1 cellular context compared by ENCODE assay signal in the genomic region with DNA sequence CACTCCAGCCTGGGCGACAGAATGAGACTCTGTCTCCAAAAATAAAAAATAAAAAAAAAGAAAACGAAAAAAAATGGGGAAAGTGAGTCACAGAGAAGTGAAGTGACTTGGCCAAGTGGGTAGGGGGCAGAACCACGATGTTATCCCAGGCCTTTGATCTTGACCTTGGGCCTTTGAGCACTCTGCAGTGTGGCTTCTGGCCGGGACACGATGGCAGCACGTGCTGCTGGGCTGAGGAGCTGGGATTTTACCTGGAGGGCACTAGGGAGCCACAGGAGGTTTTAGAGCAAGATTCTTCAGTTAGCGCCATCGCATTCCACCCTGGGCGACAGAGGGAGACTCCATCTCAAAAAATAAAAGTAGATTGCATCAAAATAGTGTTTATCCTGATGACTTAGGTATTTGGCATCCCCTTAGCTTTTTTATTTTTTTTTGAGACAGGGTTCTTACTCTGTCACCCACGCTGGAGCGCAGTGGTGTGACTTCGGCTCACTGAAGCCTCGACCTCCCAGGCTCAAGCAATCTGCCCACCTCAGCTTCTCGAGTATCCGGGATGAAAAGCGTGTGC.
TF ChIP-seq lines count a peak whose summit lies in the region.

No MANE protein-coding gene starts in this region.

TF ChIP-seq in HepG2, 621 proteins besides CTCF, POLR2A, EP300 and RAD21 (continued from another document and continues in another):
- TF ChIP-seq KLF16 (CRISPR knock-in tag; IDR thresholded peaks at IDR 0.05): peak in 1 of 2 experiments; percentile 39; a peak in 1 of 4 replicates
- TF ChIP-seq, protein P1, sequence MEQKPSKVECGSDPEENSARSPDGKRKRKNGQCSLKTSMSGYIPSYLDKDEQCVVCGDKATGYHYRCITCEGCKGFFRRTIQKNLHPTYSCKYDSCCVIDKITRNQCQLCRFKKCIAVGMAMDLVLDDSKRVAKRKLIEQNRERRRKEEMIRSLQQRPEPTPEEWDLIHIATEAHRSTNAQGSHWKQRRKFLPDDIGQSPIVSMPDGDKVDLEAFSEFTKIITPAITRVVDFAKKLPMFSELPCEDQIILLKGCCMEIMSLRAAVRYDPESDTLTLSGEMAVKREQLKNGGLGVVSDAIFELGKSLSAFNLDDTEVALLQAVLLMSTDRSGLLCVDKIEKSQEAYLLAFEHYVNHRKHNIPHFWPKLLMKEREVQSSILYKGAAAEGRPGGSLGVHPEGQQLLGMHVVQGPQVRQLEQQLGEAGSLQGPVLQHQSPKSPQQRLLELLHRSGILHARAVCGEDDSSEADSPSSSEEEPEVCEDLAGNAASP (CRISPR knock-in tag; IDR thresholded peaks at IDR 0.05; ENCODE audit: borderline replicate concordance): no peak; the same call in 1 of the 2 replicates
- peak; percentile 16; the same call in 1 of the 2 replicates for TF ChIP-seq ZNF232 (CRISPR knock-in tag; IDR thresholded peaks at IDR 0.05; ENCODE audit: borderline replicate concordance)
- TF ChIP-seq, protein P2, sequence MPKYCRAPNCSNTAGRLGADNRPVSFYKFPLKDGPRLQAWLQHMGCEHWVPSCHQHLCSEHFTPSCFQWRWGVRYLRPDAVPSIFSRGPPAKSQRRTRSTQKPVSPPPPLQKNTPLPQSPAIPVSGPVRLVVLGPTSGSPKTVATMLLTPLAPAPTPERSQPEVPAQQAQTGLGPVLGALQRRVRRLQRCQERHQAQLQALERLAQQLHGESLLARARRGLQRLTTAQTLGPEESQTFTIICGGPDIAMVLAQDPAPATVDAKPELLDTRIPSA (CRISPR knock-in tag; IDR thresholded peaks at IDR 0.05; ENCODE audit: borderline replicate concordance): no peak
- no peak for TF ChIP-seq ZNF296 (CRISPR knock-in tag; conservative IDR thresholded peaks at IDR 0.05)
- TF ChIP-seq MXD4 (CRISPR knock-in tag; IDR thresholded peaks at IDR 0.05): 0 out of 2 replicates have a peak, but pooled peaks have one; percentile 31
- TF ChIP-seq NCOA5 (CRISPR knock-in tag; IDR thresholded peaks at IDR 0.05): no peak
- no peak for TF ChIP-seq ZNF292 (CRISPR knock-in tag; IDR thresholded peaks at IDR 0.05; ENCODE audit: borderline replicate concordance, low read depth)
- TF ChIP-seq ISX (CRISPR knock-in tag; conservative IDR thresholded peaks at IDR 0.05): no peak
- TF ChIP-seq, protein P3, sequence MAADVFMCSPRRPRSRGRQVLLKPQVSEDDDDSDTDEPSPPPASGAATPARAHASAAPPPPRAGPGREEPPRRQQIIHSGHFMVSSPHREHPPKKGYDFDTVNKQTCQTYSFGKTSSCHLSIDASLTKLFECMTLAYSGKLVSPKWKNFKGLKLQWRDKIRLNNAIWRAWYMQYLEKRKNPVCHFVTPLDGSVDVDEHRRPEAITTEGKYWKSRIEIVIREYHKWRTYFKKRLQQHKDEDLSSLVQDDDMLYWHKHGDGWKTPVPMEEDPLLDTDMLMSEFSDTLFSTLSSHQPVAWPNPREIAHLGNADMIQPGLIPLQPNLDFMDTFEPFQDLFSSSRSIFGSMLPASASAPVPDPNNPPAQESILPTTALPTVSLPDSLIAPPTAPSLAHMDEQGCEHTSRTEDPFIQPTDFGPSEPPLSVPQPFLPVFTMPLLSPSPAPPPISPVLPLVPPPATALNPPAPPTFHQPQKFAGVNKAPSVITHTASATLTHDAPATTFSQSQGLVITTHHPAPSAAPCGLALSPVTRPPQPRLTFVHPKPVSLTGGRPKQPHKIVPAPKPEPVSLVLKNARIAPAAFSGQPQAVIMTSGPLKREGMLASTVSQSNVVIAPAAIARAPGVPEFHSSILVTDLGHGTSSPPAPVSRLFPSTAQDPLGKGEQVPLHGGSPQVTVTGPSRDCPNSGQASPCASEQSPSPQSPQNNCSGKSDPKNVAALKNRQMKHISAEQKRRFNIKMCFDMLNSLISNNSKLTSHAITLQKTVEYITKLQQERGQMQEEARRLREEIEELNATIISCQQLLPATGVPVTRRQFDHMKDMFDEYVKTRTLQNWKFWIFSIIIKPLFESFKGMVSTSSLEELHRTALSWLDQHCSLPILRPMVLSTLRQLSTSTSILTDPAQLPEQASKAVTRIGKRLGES (CRISPR knock-in tag; IDR thresholded peaks at IDR 0.05; ENCODE audit: borderline replicate concordance): peak; percentile 91
- TF ChIP-seq, protein P4, sequence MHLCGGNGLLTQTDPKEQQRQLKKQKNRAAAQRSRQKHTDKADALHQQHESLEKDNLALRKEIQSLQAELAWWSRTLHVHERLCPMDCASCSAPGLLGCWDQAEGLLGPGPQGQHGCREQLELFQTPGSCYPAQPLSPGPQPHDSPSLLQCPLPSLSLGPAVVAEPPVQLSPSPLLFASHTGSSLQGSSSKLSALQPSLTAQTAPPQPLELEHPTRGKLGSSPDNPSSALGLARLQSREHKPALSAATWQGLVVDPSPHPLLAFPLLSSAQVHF (CRISPR knock-in tag; IDR thresholded peaks at IDR 0.05): no peak
- TF ChIP-seq TARDBP (CRISPR knock-in tag; IDR thresholded peaks at IDR 0.05): no peak
- TF ChIP-seq ATRX (CRISPR knock-in tag; IDR thresholded peaks at IDR 0.05; ENCODE audit: borderline replicate concordance): no peak
- TF ChIP-seq ATAD3A (CRISPR knock-in tag; IDR thresholded peaks at IDR 0.05): no peak
- no peak for TF ChIP-seq ZNF605 (CRISPR knock-in tag; IDR thresholded peaks at IDR 0.05)
- no peak for TF ChIP-seq EHMT2 (IDR thresholded peaks at IDR 0.05; ENCODE audit: borderline replicate concordance, low read depth, low read length)
- TF ChIP-seq ZNF660 (CRISPR knock-in tag; IDR thresholded peaks at IDR 0.05; ENCODE audit: borderline replicate concordance, low read depth): no peak
- TF ChIP-seq ZNF124 (CRISPR knock-in tag; IDR thresholded peaks at IDR 0.05): no peak
- no peak for TF ChIP-seq ZNF569 (CRISPR knock-in tag; IDR thresholded peaks at IDR 0.05; ENCODE audit: borderline replicate concordance)
- no peak for TF ChIP-seq SOX6 (IDR thresholded peaks at IDR 0.05)
- TF ChIP-seq SOX6 (CRISPR knock-in tag; IDR thresholded peaks at IDR 0.05): no peak
- TF ChIP-seq ZNF430 (CRISPR knock-in tag; IDR thresholded peaks at IDR 0.05): no peak
- no peak for TF ChIP-seq MEIS1 (CRISPR knock-in tag; IDR thresholded peaks at IDR 0.05; ENCODE audit: borderline replicate concordance)
- TF ChIP-seq, protein P5, sequence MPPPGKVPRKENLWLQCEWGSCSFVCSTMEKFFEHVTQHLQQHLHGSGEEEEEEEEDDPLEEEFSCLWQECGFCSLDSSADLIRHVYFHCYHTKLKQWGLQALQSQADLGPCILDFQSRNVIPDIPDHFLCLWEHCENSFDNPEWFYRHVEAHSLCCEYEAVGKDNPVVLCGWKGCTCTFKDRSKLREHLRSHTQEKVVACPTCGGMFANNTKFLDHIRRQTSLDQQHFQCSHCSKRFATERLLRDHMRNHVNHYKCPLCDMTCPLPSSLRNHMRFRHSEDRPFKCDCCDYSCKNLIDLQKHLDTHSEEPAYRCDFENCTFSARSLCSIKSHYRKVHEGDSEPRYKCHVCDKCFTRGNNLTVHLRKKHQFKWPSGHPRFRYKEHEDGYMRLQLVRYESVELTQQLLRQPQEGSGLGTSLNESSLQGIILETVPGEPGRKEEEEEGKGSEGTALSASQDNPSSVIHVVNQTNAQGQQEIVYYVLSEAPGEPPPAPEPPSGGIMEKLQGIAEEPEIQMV (CRISPR knock-in tag; IDR thresholded peaks at IDR 0.05; ENCODE audit: low read depth): no peak
- no peak for TF ChIP-seq GPN1 (CRISPR knock-in tag; IDR thresholded peaks at IDR 0.05; ENCODE audit: borderline replicate concordance)
- TF ChIP-seq TSC22D2 (CRISPR knock-in tag; IDR thresholded peaks at IDR 0.05; ENCODE audit: borderline replicate concordance): no peak
- TF ChIP-seq, protein P6, sequence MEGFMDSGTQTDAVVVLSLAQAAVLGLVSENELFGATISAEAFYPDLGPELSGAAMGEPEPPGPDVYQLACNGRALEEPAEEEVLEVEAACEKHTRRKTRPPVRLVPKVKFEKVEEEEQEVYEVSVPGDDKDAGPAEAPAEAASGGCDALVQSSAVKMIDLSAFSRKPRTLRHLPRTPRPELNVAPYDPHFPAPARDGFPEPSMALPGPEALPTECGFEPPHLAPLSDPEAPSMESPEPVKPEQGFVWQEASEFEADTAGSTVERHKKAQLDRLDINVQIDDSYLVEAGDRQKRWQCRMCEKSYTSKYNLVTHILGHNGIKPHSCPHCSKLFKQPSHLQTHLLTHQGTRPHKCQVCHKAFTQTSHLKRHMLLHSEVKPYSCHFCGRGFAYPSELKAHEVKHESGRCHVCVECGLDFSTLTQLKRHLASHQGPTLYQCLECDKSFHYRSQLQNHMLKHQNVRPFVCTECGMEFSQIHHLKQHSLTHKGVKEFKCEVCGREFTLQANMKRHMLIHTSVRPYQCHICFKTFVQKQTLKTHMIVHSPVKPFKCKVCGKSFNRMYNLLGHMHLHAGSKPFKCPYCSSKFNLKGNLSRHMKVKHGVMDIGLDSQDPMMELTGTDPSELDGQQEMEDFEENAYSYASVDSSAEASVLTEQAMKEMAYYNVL (CRISPR knock-in tag; IDR thresholded peaks at IDR 0.05; ENCODE audit: borderline replicate concordance): no peak
- no peak for TF ChIP-seq RCOR2 (CRISPR knock-in tag; IDR thresholded peaks at IDR 0.05)
- peak; percentile 57 for TF ChIP-seq RXRB (CRISPR knock-in tag; IDR thresholded peaks at IDR 0.05; ENCODE audit: borderline replicate concordance)
- no peak for TF ChIP-seq ESRRA (CRISPR knock-in tag; IDR thresholded peaks at IDR 0.05; ENCODE audit: low read depth)
- TF ChIP-seq FOXC1 (CRISPR knock-in tag; IDR thresholded peaks at IDR 0.05; ENCODE audit: borderline replicate concordance): no peak
- TF ChIP-seq ZKSCAN8 (CRISPR knock-in tag; IDR thresholded peaks at IDR 0.05; ENCODE audit: borderline replicate concordance): no peak
- TF ChIP-seq ZNF224 (CRISPR knock-in tag; IDR thresholded peaks at IDR 0.05): no peak
- TF ChIP-seq, protein P7, sequence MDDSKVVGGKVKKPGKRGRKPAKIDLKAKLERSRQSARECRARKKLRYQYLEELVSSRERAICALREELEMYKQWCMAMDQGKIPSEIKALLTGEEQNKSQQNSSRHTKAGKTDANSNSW (CRISPR knock-in tag; IDR thresholded peaks at IDR 0.05; ENCODE audit: borderline replicate concordance): no peak
- TF ChIP-seq HNF4G (IDR thresholded peaks at IDR 0.05; ENCODE audit: borderline replicate concordance, low read depth, low read length): peak; percentile 50; the same call in 1 of the 2 replicates
- TF ChIP-seq HNF4G (CRISPR knock-in tag; IDR thresholded peaks at IDR 0.05; ENCODE audit: borderline replicate concordance, low read depth): no peak
- no peak for TF ChIP-seq ZNF672 (CRISPR knock-in tag; IDR thresholded peaks at IDR 0.05)
- peak; percentile 40; the same call in 1 of the 2 replicates for TF ChIP-seq HDAC1 (CRISPR knock-in tag; IDR thresholded peaks at IDR 0.05)
- no peak for TF ChIP-seq TOE1 (CRISPR knock-in tag; IDR thresholded peaks at IDR 0.05)
- TF ChIP-seq TBL1XR1 (IDR thresholded peaks at IDR 0.05; ENCODE audit: borderline replicate concordance, low read length, partially characterized antibody): no peak
- no peak for TF ChIP-seq MAFG (CRISPR knock-in tag; IDR thresholded peaks at IDR 0.05)
- TF ChIP-seq PITX1 (CRISPR knock-in tag; IDR thresholded peaks at IDR 0.05): no peak
- no peak for TF ChIP-seq POLR2AphosphoS5 (IDR thresholded peaks at IDR 0.05; ENCODE audit: low read depth, low read length)
- TF ChIP-seq ZSCAN31 (CRISPR knock-in tag; IDR thresholded peaks at IDR 0.05; ENCODE audit: low read depth): no peak
- no peak for TF ChIP-seq ZNF253 (CRISPR knock-in tag; IDR thresholded peaks at IDR 0.05; ENCODE audit: borderline replicate concordance)
- TF ChIP-seq, protein P8, sequence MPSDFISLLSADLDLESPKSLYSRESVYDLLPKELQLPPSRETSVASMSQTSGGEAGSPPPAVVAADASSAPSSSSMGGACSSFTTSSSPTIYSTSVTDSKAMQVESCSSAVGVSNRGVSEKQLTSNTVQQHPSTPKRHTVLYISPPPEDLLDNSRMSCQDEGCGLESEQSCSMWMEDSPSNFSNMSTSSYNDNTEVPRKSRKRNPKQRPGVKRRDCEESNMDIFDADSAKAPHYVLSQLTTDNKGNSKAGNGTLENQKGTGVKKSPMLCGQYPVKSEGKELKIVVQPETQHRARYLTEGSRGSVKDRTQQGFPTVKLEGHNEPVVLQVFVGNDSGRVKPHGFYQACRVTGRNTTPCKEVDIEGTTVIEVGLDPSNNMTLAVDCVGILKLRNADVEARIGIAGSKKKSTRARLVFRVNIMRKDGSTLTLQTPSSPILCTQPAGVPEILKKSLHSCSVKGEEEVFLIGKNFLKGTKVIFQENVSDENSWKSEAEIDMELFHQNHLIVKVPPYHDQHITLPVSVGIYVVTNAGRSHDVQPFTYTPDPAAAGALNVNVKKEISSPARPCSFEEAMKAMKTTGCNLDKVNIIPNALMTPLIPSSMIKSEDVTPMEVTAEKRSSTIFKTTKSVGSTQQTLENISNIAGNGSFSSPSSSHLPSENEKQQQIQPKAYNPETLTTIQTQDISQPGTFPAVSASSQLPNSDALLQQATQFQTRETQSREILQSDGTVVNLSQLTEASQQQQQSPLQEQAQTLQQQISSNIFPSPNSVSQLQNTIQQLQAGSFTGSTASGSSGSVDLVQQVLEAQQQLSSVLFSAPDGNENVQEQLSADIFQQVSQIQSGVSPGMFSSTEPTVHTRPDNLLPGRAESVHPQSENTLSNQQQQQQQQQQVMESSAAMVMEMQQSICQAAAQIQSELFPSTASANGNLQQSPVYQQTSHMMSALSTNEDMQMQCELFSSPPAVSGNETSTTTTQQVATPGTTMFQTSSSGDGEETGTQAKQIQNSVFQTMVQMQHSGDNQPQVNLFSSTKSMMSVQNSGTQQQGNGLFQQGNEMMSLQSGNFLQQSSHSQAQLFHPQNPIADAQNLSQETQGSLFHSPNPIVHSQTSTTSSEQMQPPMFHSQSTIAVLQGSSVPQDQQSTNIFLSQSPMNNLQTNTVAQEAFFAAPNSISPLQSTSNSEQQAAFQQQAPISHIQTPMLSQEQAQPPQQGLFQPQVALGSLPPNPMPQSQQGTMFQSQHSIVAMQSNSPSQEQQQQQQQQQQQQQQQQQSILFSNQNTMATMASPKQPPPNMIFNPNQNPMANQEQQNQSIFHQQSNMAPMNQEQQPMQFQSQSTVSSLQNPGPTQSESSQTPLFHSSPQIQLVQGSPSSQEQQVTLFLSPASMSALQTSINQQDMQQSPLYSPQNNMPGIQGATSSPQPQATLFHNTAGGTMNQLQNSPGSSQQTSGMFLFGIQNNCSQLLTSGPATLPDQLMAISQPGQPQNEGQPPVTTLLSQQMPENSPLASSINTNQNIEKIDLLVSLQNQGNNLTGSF (CRISPR knock-in tag; IDR thresholded peaks at IDR 0.05): no peak
- TF ChIP-seq, protein P9, sequence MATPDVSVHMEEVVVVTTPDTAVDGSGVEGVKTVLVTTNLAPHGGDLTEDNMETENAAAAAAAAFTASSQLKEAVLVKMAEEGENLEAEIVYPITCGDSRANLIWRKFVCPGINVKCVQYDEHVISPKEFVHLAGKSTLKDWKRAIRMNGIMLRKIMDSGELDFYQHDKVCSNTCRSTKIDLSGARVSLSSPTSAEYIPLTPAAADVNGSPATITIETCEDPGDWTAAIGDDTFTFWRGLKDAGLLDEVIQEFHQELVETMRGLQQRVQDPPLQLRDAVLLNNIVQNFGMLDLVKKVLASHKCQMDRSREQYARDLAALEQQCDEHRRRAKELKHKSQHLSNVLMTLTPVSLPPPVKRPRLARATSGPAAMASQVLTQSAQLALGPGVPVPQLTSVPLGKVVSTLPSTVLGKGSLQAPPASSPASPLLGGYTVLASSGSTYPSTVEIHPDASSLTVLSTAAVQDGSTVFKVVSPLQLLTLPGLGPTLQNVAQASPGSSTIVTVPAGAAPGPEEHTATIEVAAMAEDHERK (CRISPR knock-in tag; IDR thresholded peaks at IDR 0.05; ENCODE audit: low read depth): no peak
- no peak for TF ChIP-seq NR3C1 (CRISPR knock-in tag; IDR thresholded peaks at IDR 0.05)
- no peak for TF ChIP-seq ZNF326 (CRISPR knock-in tag; IDR thresholded peaks at IDR 0.05; ENCODE audit: borderline replicate concordance)
- 0 out of 2 replicates have a peak, but pooled peaks have one; percentile 5 for TF ChIP-seq ZFY (CRISPR knock-in tag; IDR thresholded peaks at IDR 0.05)
- no peak for TF ChIP-seq ELF1 (CRISPR knock-in tag; IDR thresholded peaks at IDR 0.05)
- TF ChIP-seq MED13 (CRISPR knock-in tag; IDR thresholded peaks at IDR 0.05): no peak
- no peak for TF ChIP-seq ZNF768 (CRISPR knock-in tag; IDR thresholded peaks at IDR 0.05)
- no peak for TF ChIP-seq SSRP1 (CRISPR knock-in tag; IDR thresholded peaks at IDR 0.05)
